In genomic region chr11:12059144-12059543, GRCh38 we compare ENCODE assay signal across 1 cellular context. TPM values are rescaled to one million over a fixed set of nuclear protein-coding genes. Genes with fewer than 3 reads are reported as not detected.
"Had no signal": no experiment of that assay in that cellular context is flagged by ENCODE, and none has a peak within 500 bp of the region (broad histone marks: within the 10 kb centered on the region; RNA-seq: fewer than 3 reads in every experiment).

No MANE protein-coding gene starts in this region.

RNA-seq across cellular contexts. Expression of gene DKK3, which starts 50.7 kb away (rescaled TPM):
- polyA plus RNA-seq: IgD-negative memory B cell had no signal
